17 cellular contexts compared by ENCODE assay signal in the genomic region with DNA sequence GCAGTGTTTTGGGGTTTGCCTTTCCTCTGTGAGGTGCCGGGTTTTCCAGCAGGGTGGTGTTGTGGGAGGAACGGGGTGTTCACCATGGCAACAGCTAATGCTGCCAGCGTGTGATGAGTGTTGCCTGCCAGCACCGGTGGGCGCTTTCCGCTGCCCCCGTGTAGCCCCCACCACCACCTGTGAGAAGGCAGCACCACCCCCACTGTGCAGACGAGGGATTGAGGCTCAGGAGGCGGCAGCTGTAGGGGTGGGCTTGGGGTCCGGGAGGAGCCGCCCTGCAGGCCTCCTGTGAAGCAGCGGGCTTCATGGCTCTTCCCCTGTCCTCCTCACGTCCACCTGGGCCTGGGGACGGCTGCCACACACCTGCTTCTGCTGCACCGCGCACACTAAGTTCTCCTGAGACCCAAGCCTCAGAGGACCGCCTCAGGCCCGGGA. TPM values are rescaled to one million over a fixed set of nuclear protein-coding genes. Genes with fewer than 3 reads are reported as not detected.
DNase-seq lines count a peak whose midpoint lies in the region; ATAC-seq and TF ChIP-seq lines count a peak whose summit lies in the region.
"Had no signal": no experiment of that assay in that cellular context is flagged by ENCODE, and none has a peak within 500 bp of the region (broad histone marks: within the 10 kb centered on the region; RNA-seq: fewer than 3 reads in every experiment).

No MANE protein-coding gene starts in this region.

- DNase-seq in NCI-H2227 (lab: John Stamatoyannopoulos, UW; ENCODE audit: unreplicated experiment) = peak; percentile 29
- DNase-seq in NCI-H2227 treated with DMSO at 0.1 percent for 48 hours (lab: John Stamatoyannopoulos, UW) = no peak
- no peak for DNase-seq in gastrocnemius medialis
- DNase-seq in CD14-positive monocyte (ENCODE audit: low spot score) = no peak
- no peak for DNase-seq in NCI-H2029 treated with DMSO at 0.1 percent for 48 hours (lab: John Stamatoyannopoulos, UW)
- DNase-seq in MV-4-11 (lab: John Stamatoyannopoulos, UW) = no peak
- DNase-seq: CD4-positive, alpha-beta T cell; GF-D8; NCI-H1092; NCI-H2107; NCI-H82; Peyer's patch; Right ventricle myocardium superior had no signal

- no peak for TF ChIP-seq CTCF in gastrocnemius medialis (IDR thresholded peaks at IDR 0.05 in 4 of 5, conservative IDR thresholded peaks at IDR 0.05 in 1 of 5)
- no peak for TF ChIP-seq CTCF in CD14-positive monocyte (IDR thresholded peaks at IDR 0.05)

- peaks cover 62% of the 10 kb centered on the region for H3K4me1 Mint-ChIP-seq in CD14-positive monocyte

- H3K9me3 Mint-ChIP-seq in CD14-positive monocyte = peaks cover 0 to 2% (median 0%) of the 10 kb centered on the region in 7 donors
- H3K9me3 Mint-ChIP-seq: CD4-positive, alpha-beta T cell; GM23338 had no signal

- peak overlapping the region; percentile 48 for H3K9ac ChIP-seq in mucosa of stomach (ENCODE audit: low read length)

- H3K4me3 Mint-ChIP-seq in CD14-positive monocyte = no peak overlapping the region
- H3K4me3 Mint-ChIP-seq: GM23338 had no signal

- peak overlapping the region in 2 of 7 donors; percentile 27 to 54 for H3K27ac Mint-ChIP-seq in CD14-positive monocyte
- H3K27ac Mint-ChIP-seq: CD4-positive, alpha-beta T cell; GM23338 had no signal

- no peak for ATAC-seq in gastrocnemius medialis
- ATAC-seq: A549, GM23338 had no signal

- no peak for TF ChIP-seq POLR2A in gastrocnemius medialis (IDR thresholded peaks at IDR 0.05)

- H3K9me3 ChIP-seq in mucosa of stomach (ENCODE audit: control insufficient read depth, low read length) = no peaks in the 10 kb centered on the region
- no peaks in the 10 kb centered on the region for H3K9me3 ChIP-seq in gastrocnemius medialis
- H3K9me3 ChIP-seq: A549, Peyer's patch had no signal

- H3K27ac ChIP-seq in angular gyrus (ENCODE audit: low read depth, low read length) (peak overlapping the region; percentile 22), gastrocnemius medialis (peak overlapping the region; percentile 87 to 97 (median 95))
- H3K27ac ChIP-seq: A549 had no signal

- H3K4me3 ChIP-seq in mucosa of stomach (ENCODE audit: low read length) = no peak overlapping the region
- no peak overlapping the region for H3K4me3 ChIP-seq in gastrocnemius medialis
- H3K4me3 ChIP-seq: A549, GM23338, Peyer's patch had no signal

- intact Hi-C loops in gastrocnemius medialis (cut with DNase I; ENCODE audit: low total_unique reads) (no loop called here), CD14-positive monocyte (cut with micrococcal nuclease) (no loop called here)

- H3K27me3 ChIP-seq in mucosa of stomach (ENCODE audit: control insufficient read depth, insufficient read depth, low read length) (no peaks in the 10 kb centered on the region), gastrocnemius medialis (no peaks in the 10 kb centered on the region)
- H3K27me3 ChIP-seq: Peyer's patch had no signal

- H3K36me3 Mint-ChIP-seq in CD14-positive monocyte = peaks cover 27 to 39% of the 10 kb centered on the region in 2 donors

- H3K4me1 ChIP-seq in mucosa of stomach (ENCODE audit: control insufficient read depth, insufficient read depth, low read length) = peaks cover 57% of the 10 kb centered on the region
- peaks cover 49 to 50% of the 10 kb centered on the region in 2 donors for H3K4me1 ChIP-seq in gastrocnemius medialis

- in situ Hi-C loops in gastrocnemius medialis (cut with MboI; ENCODE audit: low sequenced_read_pairs in 4 of 4) = no loop called here

- no peaks in the 10 kb centered on the region for H3K36me3 ChIP-seq in mucosa of stomach (ENCODE audit: control insufficient read depth, insufficient read depth, low read length)
- no peaks in the 10 kb centered on the region for H3K36me3 ChIP-seq in gastrocnemius medialis

- peaks cover 0 to 2% (median 1%) of the 10 kb centered on the region in 3 donors for H3K27me3 Mint-ChIP-seq in CD14-positive monocyte (ENCODE audit: low read depth in 3 of 3)
- H3K27me3 Mint-ChIP-seq: CD4-positive, alpha-beta T cell had no signal

RNA-seq across cellular contexts. Expression of a gene that starts 5.2 kb away (rescaled TPM):
- total RNA-seq in gastrocnemius medialis = 10 to 100 TPM; 15.6 to 29.3 (median 21.4) TPM
- polyA plus RNA-seq in CD14-positive monocyte = 10 to 100 TPM; 10.0 to 10.9 TPM

RNA-seq across cellular contexts. Expression of a gene that starts 25.3 kb away (rescaled TPM):
- 10 to 100 TPM; 22.2 to 47.3 (median 38.5) TPM for total RNA-seq in gastrocnemius medialis
- 10 to 100 TPM; 11.4 to 12.1 TPM for polyA plus RNA-seq in CD14-positive monocyte

RNA-seq across cellular contexts. Expression of a gene that starts 28.3 kb away (rescaled TPM):
- total RNA-seq in gastrocnemius medialis = under 1 TPM; 0.42 to 0.56 (median 0.48) TPM
- under 1 TPM; 0.29 to 0.57 TPM for polyA plus RNA-seq in CD14-positive monocyte

RNA-seq across cellular contexts. Expression of a gene that starts 34.9 kb away (rescaled TPM):
- not detected for total RNA-seq in gastrocnemius medialis
- polyA plus RNA-seq in CD14-positive monocyte = not detected
- total RNA-seq: CD4-positive, alpha-beta T cell; Peyer's patch; Right ventricle myocardium superior had no signal

RNA-seq across cellular contexts. Expression of a gene that starts 35.7 kb away (rescaled TPM):
- 1 to 10 TPM in 3 of 4 donors, under 1 TPM in 1; 0.12 to 3.2 (median 1.3) TPM for total RNA-seq in gastrocnemius medialis
- polyA plus RNA-seq in CD14-positive monocyte = not detected
